In genomic region chr9:129494113-129494789, GRCh38 we compare ENCODE assay signal across 13 cellular contexts.
DNase-seq lines count a peak whose midpoint lies in the region; ATAC-seq, FAIRE-seq and TF ChIP-seq lines count a peak whose summit lies in the region.
"Had no signal": no experiment of that assay in that cellular context is flagged by ENCODE, and none has a peak within 500 bp of the region (broad histone marks: within the 10 kb centered on the region; RNA-seq: fewer than 3 reads in every experiment).

No MANE protein-coding gene starts in this region.

- 91 to 93% (median 91%) methylated on average over 8 to 11 of the region's 11 CpGs for WGBS in heart left ventricle, 4 donors
- 72 to 77% methylated on average over 6 to 10 of the region's 11 CpGs for WGBS in esophagus squamous epithelium, 2 donors
- 52 to 53% methylated on average over 9 to 11 of the region's 11 CpGs for WGBS in pancreas, 2 donors

- H3K9me3 ChIP-seq in heart left ventricle (no peaks in the 10 kb centered on the region), esophagus squamous epithelium (no peaks in the 10 kb centered on the region), pancreas (no peaks in the 10 kb centered on the region)

- TF ChIP-seq POLR2A in heart left ventricle (IDR thresholded peaks at IDR 0.05): no peak
- TF ChIP-seq POLR2A in esophagus squamous epithelium (IDR thresholded peaks at IDR 0.05): no peak

- peak in 1 of 5 donors; percentile 19 for DNase-seq in heart left ventricle
- no peak for DNase-seq in cardiac septum (ENCODE audit: low spot score)
- DNase-seq in esophagus squamous epithelium (lab: John Stamatoyannopoulos, UW): no peak
- DNase-seq in pancreas: peak in 5 of 6 donors; percentile 67 to 85 (median 75)
- no peak for DNase-seq in KBM-7
- DNase-seq in stimulated activated CD8-positive, alpha-beta memory T cell treated with anti-CD3 and anti-CD28 coated beads, Interleukin-4, amount 100 ng/mL, for 48 hours: no peak
- DNase-seq: activated T-cell treated with anti-CD3 and anti-CD28 coated beads, Interleukin-2, amount 50 U/mL, for 4 hours; HCEC 1CT; stimulated activated CD4-positive, alpha-beta T cell treated with anti-CD3 and anti-CD28 coated beads, Interleukin-15, amount 100 ng/mL, for 24 hours; stimulated activated naive CD4-positive, alpha-beta T cell had no signal

- peaks cover 0 to 18% (median 4%) of the 10 kb centered on the region in 9 donors for H3K36me3 ChIP-seq in heart left ventricle
- H3K36me3 ChIP-seq in esophagus squamous epithelium: peaks cover 0 to 7% (median 0%) of the 10 kb centered on the region in 3 donors
- no peaks in the 10 kb centered on the region for H3K36me3 ChIP-seq in pancreas

- H3K27ac ChIP-seq in heart left ventricle (peak overlapping the region in 11 of 12 donors; percentile 36 to 100 (median 98)), esophagus squamous epithelium (peak overlapping the region; percentile 95 to 98 (median 96)), pancreas (peak overlapping the region; percentile 95 to 100 (median 98))

- H3K4me3 ChIP-seq in heart left ventricle (no peak overlapping the region), esophagus squamous epithelium (no peak overlapping the region), pancreas (peak overlapping the region in 2 of 4 donors; percentile 58 to 69)

- in situ Hi-C loops in KBM-7 (cut with MboI; ENCODE audit: low pct_unique_long_range_greater_than_20kb, low sequenced_read_pairs): no loop called here

- TF ChIP-seq CTCF in heart left ventricle (IDR thresholded peaks at IDR 0.05): no peak
- no peak for TF ChIP-seq CTCF in esophagus squamous epithelium (IDR thresholded peaks at IDR 0.05)
- no peak for TF ChIP-seq CTCF in pancreas (IDR thresholded peaks at IDR 0.05)

- no peak for FAIRE-seq in pancreas (lab: Jason Lieb, UNC)
- FAIRE-seq: bronchial epithelial cell had no signal

- no peaks in the 10 kb centered on the region for H3K27me3 ChIP-seq in heart left ventricle
- no peaks in the 10 kb centered on the region for H3K27me3 ChIP-seq in esophagus squamous epithelium
- no peaks in the 10 kb centered on the region for H3K27me3 ChIP-seq in pancreas

- no peak for ATAC-seq in heart left ventricle
- ATAC-seq in pancreas: peak; percentile 10 to 31 (median 22)
- no peak for ATAC-seq in GM19463 (IDR thresholded peaks at IDR 0.05; ENCODE audit: unreplicated experiment)
- ATAC-seq in GM18861 (IDR thresholded peaks at IDR 0.05; ENCODE audit: unreplicated experiment): no peak
- ATAC-seq: activated T-cell treated with anti-CD3 and anti-CD28 coated beads, Interleukin-2, amount 50 U/mL, for 4 hours had no signal

- intact Hi-C loops in heart left ventricle (cut with DNase I) (loop anchor here in 2 of 10 donors (5.0 kb wide), 1 partner anchor 113 kb away; no protein-coding TSS in a partner anchor), cardiac septum (cut with DNase I) (no loop called here), esophagus squamous epithelium (cut with DNase I) (loop anchor here (2.0 to 5.0 kb wide), 2 partner anchors 118 to 317 kb away; no protein-coding TSS in a partner anchor), pancreas (cut with DNase I) (loop anchor here in 1 of 3 donors (10.0 kb wide), 1 partner anchor 111 kb away; no protein-coding TSS in a partner anchor)

- peaks cover 11 to 92% (median 67%) of the 10 kb centered on the region in 12 donors for H3K4me1 ChIP-seq in heart left ventricle
- peaks cover 62 to 100% (median 65%) of the 10 kb centered on the region in 3 donors for H3K4me1 ChIP-seq in esophagus squamous epithelium
- H3K4me1 ChIP-seq in pancreas: peaks cover 38 to 41% (median 40%) of the 10 kb centered on the region in 3 donors

Comparison
In these comparisons a context has a peak if more than half of its experiments do, and no peak if none do; other contexts are left out.
1. ATAC-seq: peak in pancreas (4 of 4); none in heart left ventricle (0 of 4), GM19463 (single experiment) and GM18861 (single experiment).
2. DNase-seq: peak in pancreas (5 of 6); none in cardiac septum (single experiment), esophagus squamous epithelium (single experiment), KBM-7 (single experiment) and stimulated activated CD8-positive, alpha-beta memory T cell treated with anti-CD3 and anti-CD28 coated beads, Interleukin-4, amount 100 ng/mL, for 48 hours (single experiment).
3. Peak in every context shown above with its lines, with median percentiles within 50 percentile points of each other: H3K27ac ChIP-seq.